In the genomic region with DNA sequence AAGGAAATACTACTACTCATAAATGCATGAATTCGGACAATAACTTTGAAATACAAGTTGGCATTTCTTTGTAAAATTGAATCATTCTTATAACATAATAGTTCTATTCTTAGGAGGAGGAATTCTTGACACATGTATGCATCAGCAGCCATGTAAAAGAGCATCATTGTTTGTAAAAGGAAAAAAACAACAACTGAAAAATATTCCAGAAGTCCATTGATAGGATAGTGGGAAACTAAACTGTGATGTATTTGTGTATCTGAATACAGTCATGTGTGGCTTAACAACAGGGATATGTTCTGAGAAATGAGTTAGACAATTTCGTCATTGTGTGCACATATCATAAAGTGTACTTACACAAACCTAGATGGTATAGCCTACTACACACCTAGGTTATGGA, we compare ENCODE assay signal across 24 cellular contexts.
DNase-seq lines count a peak whose midpoint lies in the region; FAIRE-seq and TF ChIP-seq lines count a peak whose summit lies in the region.
"Had no signal": no experiment of that assay in that cellular context is flagged by ENCODE, and none has a peak within 500 bp of the region (broad histone marks: within the 10 kb centered on the region; RNA-seq: fewer than 3 reads in every experiment).

No MANE protein-coding gene starts in this region.

- no peaks in the 10 kb centered on the region for H3K27me3 Mint-ChIP-seq in MCF 10A (ENCODE audit: insufficient read depth, unreplicated experiment)
- H3K27me3 Mint-ChIP-seq: CD4-positive, CD25-positive, alpha-beta regulatory T cell had no signal

- H3K9me3 ChIP-seq in mammary epithelial cell (replicated peaks; ENCODE audit: insufficient read depth, low read length) (peaks cover 3% of the 10 kb centered on the region), endothelial cell of umbilical vein (replicated peaks; ENCODE audit: control insufficient read depth, insufficient read depth, low read length) (no peaks in the 10 kb centered on the region)

- WGBS in mammary epithelial cell (ENCODE audit: low coverage, missing lambda C conversion rate): 60% methylated on average over 2 of the region's 2 CpGs

- H3K9me3 Mint-ChIP-seq in MCF 10A (ENCODE audit: unreplicated experiment): peaks cover 12% of the 10 kb centered on the region

- H3K36me3 ChIP-seq in mammary epithelial cell (ENCODE audit: insufficient read depth, low read length) (no peaks in the 10 kb centered on the region), endothelial cell of umbilical vein (ENCODE audit: control insufficient read depth in 2 of 2, extremely low read depth in 1 of 2, insufficient read depth in 2 of 2, low read length in 2 of 2) (no peaks in the 10 kb centered on the region)

- H3K27ac ChIP-seq in mammary epithelial cell (ENCODE audit: insufficient read depth, low read depth, low read length): no peak overlapping the region
- no peak overlapping the region for H3K27ac ChIP-seq in endothelial cell of umbilical vein (ENCODE audit: insufficient read depth, low read depth, low read length)
- H3K27ac ChIP-seq: 22Rv1 had no signal

- H3K4me1 ChIP-seq in mammary epithelial cell (ENCODE audit: insufficient read depth, low read length) (no peaks in the 10 kb centered on the region), endothelial cell of umbilical vein (ENCODE audit: control insufficient read depth, extremely low read depth, insufficient read depth, low read length) (no peaks in the 10 kb centered on the region)

- H3K36me3 Mint-ChIP-seq in MCF 10A (ENCODE audit: insufficient read depth, unreplicated experiment): no peaks in the 10 kb centered on the region
- H3K36me3 Mint-ChIP-seq: CD4-positive, CD25-positive, alpha-beta regulatory T cell had no signal

- CTCF ChIA-PET in mammary epithelial cell (lab: Charles Lee; ENCODE audit: low non-redundant PET) (no interaction called here), MCF 10A (lab: Yijun Ruan, JAX) (no interaction called here), endothelial cell of umbilical vein (lab: Charles Lee) (no interaction called here)

- TF ChIP-seq CTCF in mammary epithelial cell (conservative IDR thresholded peaks at IDR 0.05 in 1 of 2, IDR thresholded peaks at IDR 0.05 in 1 of 2; ENCODE audit: extremely low read depth in 1 of 2, insufficient read depth in 1 of 2, low read depth in 1 of 2, low read length in 2 of 2): no peak
- no peak for TF ChIP-seq CTCF in MCF 10A (IDR thresholded peaks at IDR 0.05; ENCODE audit: unreplicated experiment)
- TF ChIP-seq CTCF in endothelial cell of umbilical vein (IDR thresholded peaks at IDR 0.05; ENCODE audit: extremely low read depth in 1 of 2, insufficient read depth in 1 of 2, low read depth in 1 of 2, low read length in 2 of 2): no peak
- no peak for TF ChIP-seq CTCF in GM10266 (IDR thresholded peaks at IDR 0.05; ENCODE audit: control insufficient read depth, insufficient read depth, low read depth, missing control alignments)

- H3K27me3 ChIP-seq in mammary epithelial cell (ENCODE audit: insufficient read depth, low read length) (no peaks in the 10 kb centered on the region), endothelial cell of umbilical vein (ENCODE audit: control insufficient read depth in 2 of 2, insufficient read depth in 2 of 2, low read length in 2 of 2) (no peaks in the 10 kb centered on the region)

- H3K4me1 Mint-ChIP-seq in MCF 10A (ENCODE audit: insufficient read depth, unreplicated experiment): no peaks in the 10 kb centered on the region
- H3K4me1 Mint-ChIP-seq: CD4-positive, CD25-positive, alpha-beta regulatory T cell had no signal

- H3K4me3 ChIP-seq in mammary epithelial cell (replicated peaks in 1 of 3; ENCODE audit: insufficient read depth in 1 of 3, low read depth in 2 of 3, low read length in 3 of 3) (no peak overlapping the region), endothelial cell of umbilical vein (replicated peaks in 1 of 3; ENCODE audit: insufficient read depth in 1 of 3, low read depth in 1 of 3, low read length in 3 of 3) (no peak overlapping the region)

- no peaks in the 10 kb centered on the region for H3K9me1 ChIP-seq in endothelial cell of umbilical vein (replicated peaks; ENCODE audit: control insufficient read depth, extremely low read depth, insufficient read depth, low read length)

- POLR2A ChIA-PET in MCF 10A (lab: Yijun Ruan, JAX) (no interaction called here), endothelial cell of umbilical vein (lab: Charles Lee) (no interaction called here)

- H2AFZ ChIP-seq in mammary epithelial cell (ENCODE audit: low read depth, low read length) (no peak overlapping the region), endothelial cell of umbilical vein (ENCODE audit: low read depth, low read length) (no peak overlapping the region)

- H3K4me2 ChIP-seq in mammary epithelial cell (ENCODE audit: insufficient read depth, low read depth, low read length) (no peak overlapping the region), endothelial cell of umbilical vein (ENCODE audit: insufficient read depth, low read length) (no peak overlapping the region)

- DNase-seq in mammary epithelial cell (peak; percentile 29), MCF 10A (ENCODE audit: unreplicated experiment) (no peak), endothelial cell of umbilical vein (ENCODE audit: low read depth, low spot score) (no peak), pons (ENCODE audit: low spot score) (peak; percentile 56), NCI-H524 (lab: John Stamatoyannopoulos, UW) (no peak), GM10266 (ENCODE audit: extremely low spot score) (no peak), glomerular visceral epithelial cell (ENCODE audit: extremely low spot score) (no peak)
- DNase-seq: ACHN; CD4-positive, CD25-positive, alpha-beta regulatory T cell; COR-L47; DMS53; GOT3; HCEC 1CT; IMR-90; KG1; MM.1S; NCI-H1048; NCI-H1436; NCI-H187; NCI-H2107; NCI-H524 treated with DMSO at 0.1 percent for 48 hours; NCI-H774 had no signal

- BruUV-seq in mammary epithelial cell (replicated peaks; lab: Mats Ljungman, UMichigan) (no TSS peak), MCF 10A (replicated peaks; lab: Mats Ljungman, UMichigan) (no TSS peak), endothelial cell of umbilical vein (replicated peaks; lab: Mats Ljungman, UMichigan) (no TSS peak)

- no peak overlapping the region for H3K9ac ChIP-seq in mammary epithelial cell (ENCODE audit: insufficient read depth, low read length)
- H3K9ac ChIP-seq in endothelial cell of umbilical vein (replicated peaks; ENCODE audit: extremely low read depth, insufficient read depth, low read length): no peak overlapping the region

- dilution Hi-C loops in mammary epithelial cell (cut with HindIII; ENCODE audit: low sequenced_read_pairs): no loop called here
- dilution Hi-C loops in endothelial cell of umbilical vein (cut with MboI; ENCODE audit: extremely low pct_ligation_motif_present, low sequenced_read_pairs): no loop called here

- no peaks in the 10 kb centered on the region for H4K20me1 ChIP-seq in mammary epithelial cell (ENCODE audit: insufficient read depth, low read length)
- H4K20me1 ChIP-seq in endothelial cell of umbilical vein (replicated peaks; ENCODE audit: control insufficient read depth, extremely low read depth, insufficient read depth, low read length): no peaks in the 10 kb centered on the region

- peak; percentile 26 for FAIRE-seq in endothelial cell of umbilical vein (lab: Jason Lieb, UNC)
- FAIRE-seq: RCC 7860 had no signal

- no peak overlapping the region for H3K27ac Mint-ChIP-seq in MCF 10A (ENCODE audit: low read depth, unreplicated experiment)
- H3K27ac Mint-ChIP-seq: CD4-positive, CD25-positive, alpha-beta regulatory T cell had no signal

- in situ Hi-C loops in mammary epithelial cell (cut with MboI; ENCODE audit: low sequenced_read_pairs in 2 of 2): no loop called here

- H3K79me2 ChIP-seq in mammary epithelial cell (ENCODE audit: insufficient read depth, low read length) (no peaks in the 10 kb centered on the region), endothelial cell of umbilical vein (ENCODE audit: control insufficient read depth, insufficient read depth, low read length) (no peaks in the 10 kb centered on the region)

- intact Hi-C loops in mammary epithelial cell (cut with micrococcal nuclease): no loop called here
- intact Hi-C loops in MCF 10A (cut with micrococcal nuclease): no loop called here
- intact Hi-C loops in endothelial cell of umbilical vein (cut with micrococcal nuclease): no loop called here

- no peak overlapping the region for H3K4me3 Mint-ChIP-seq in MCF 10A (ENCODE audit: unreplicated experiment)
- H3K4me3 Mint-ChIP-seq: CD4-positive, CD25-positive, alpha-beta regulatory T cell had no signal

- TF ChIP-seq POLR2A in endothelial cell of umbilical vein (IDR thresholded peaks at IDR 0.05; ENCODE audit: low read depth, low read length): no peak

TF ChIP-seq in endothelial cell of umbilical vein, 7 proteins besides CTCF, POLR2A, EP300 and RAD21:
- TF ChIP-seq JUN (IDR thresholded peaks at IDR 0.05; ENCODE audit: borderline replicate concordance, insufficient read depth, insufficient read length, low read depth) (no peak), POLR2AphosphoS5 (IDR thresholded peaks at IDR 0.05; ENCODE audit: insufficient read depth, low read depth, low read length) (no peak), GATA2 (IDR thresholded peaks at IDR 0.05; ENCODE audit: insufficient read depth, insufficient read length, low read depth, low read length) (no peak), MYC (IDR thresholded peaks at IDR 0.05; ENCODE audit: low read depth, low read length) (no peak), EZH2 (IDR thresholded peaks at IDR 0.05; ENCODE audit: borderline replicate concordance, low read depth, low read length, severe bottlenecking) (no peak), FOS (IDR thresholded peaks at IDR 0.05; ENCODE audit: borderline replicate concordance, insufficient read depth, low read length) (no peak)
- TF ChIP-seq, protein P1, sequence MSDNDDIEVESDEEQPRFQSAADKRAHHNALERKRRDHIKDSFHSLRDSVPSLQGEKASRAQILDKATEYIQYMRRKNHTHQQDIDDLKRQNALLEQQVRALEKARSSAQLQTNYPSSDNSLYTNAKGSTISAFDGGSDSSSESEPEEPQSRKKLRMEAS (IDR thresholded peaks at IDR 0.05; ENCODE audit: insufficient read depth, insufficient read length): no peak
TF ChIP-seq in endothelial cell of umbilical vein: peak in this region for 0.

Comparison
In these comparisons a context has a peak if more than half of its experiments do, and no peak if none do; other contexts are left out.
1. DNase-seq: peak in mammary epithelial cell (single experiment) and pons (single experiment); none in MCF 10A (single experiment), endothelial cell of umbilical vein (single experiment), NCI-H524 (0 of 2), GM10266 (single experiment) and glomerular visceral epithelial cell (single experiment).